In genomic region chr22:19853058-19853878, GRCh38 we compare ENCODE assay signal across 8 cellular contexts. TPM values are rescaled to one million over a fixed set of nuclear protein-coding genes. Genes with fewer than 3 reads are reported as not detected.
DNase-seq lines count a peak whose midpoint lies in the region; ATAC-seq and TF ChIP-seq lines count a peak whose summit lies in the region.

No MANE protein-coding gene starts in this region.

- H2BK5ac ChIP-seq in mesenchymal stem cell (ENCODE audit: low read depth, low read length, poor library complexity, severe bottlenecking), result no peak overlapping the region

- no peaks in the 10 kb centered on the region for H3K9me3 ChIP-seq in body of pancreas
- no peaks in the 10 kb centered on the region for H3K9me3 ChIP-seq in mesenchymal stem cell (ENCODE audit: control insufficient read depth, low read length)
- H3K9me3 ChIP-seq in uterus, result no peaks in the 10 kb centered on the region

- H2AFZ ChIP-seq in mesenchymal stem cell (ENCODE audit: low read depth, low read length), result no peak overlapping the region

- peak overlapping the region in 1 of 2 experiments; percentile 40 for H3K23ac ChIP-seq in mesenchymal stem cell (ENCODE audit: low read length in 2 of 2)

- DNase-seq in cardiac septum (ENCODE audit: low spot score) (peak; percentile 71), Right ventricle myocardium superior (no peak), body of pancreas (no peak), mesenchymal stem cell (no peak), uterus (peak in 1 of 2 donors; percentile 18), NCI-H2029 treated with DMSO at 0.1 percent for 48 hours (lab: John Stamatoyannopoulos, UW) (no peak), NCI-H2171 treated with DMSO at 0.1 percent for 48 hours (lab: John Stamatoyannopoulos, UW) (no peak), middle frontal gyrus (ENCODE audit: extremely low spot score, low spot score) (no peak)

- peak overlapping the region; percentile 37 to 76 for H3K14ac ChIP-seq in mesenchymal stem cell (ENCODE audit: low read length in 2 of 2)

- H3K4me1 ChIP-seq in body of pancreas (peaks cover 59% of the 10 kb centered on the region), mesenchymal stem cell (ENCODE audit: control insufficient read depth, insufficient read depth, low read depth, low read length) (peaks cover 52% of the 10 kb centered on the region), uterus (peaks cover 0 to 12% of the 10 kb centered on the region in 2 donors)

- H3K9ac ChIP-seq in mesenchymal stem cell (ENCODE audit: low read length), result peak overlapping the region; percentile 96

- H3K36me3 ChIP-seq in body of pancreas (replicated peaks in 1 of 2; ENCODE audit: insufficient read depth in 1 of 2, low read depth in 2 of 2) (no peaks in the 10 kb centered on the region), mesenchymal stem cell (ENCODE audit: control insufficient read depth in 1 of 2, insufficient read depth in 2 of 2, low read depth in 1 of 2, low read length in 2 of 2) (peaks cover 27 to 32% of the 10 kb centered on the region in 2 experiments), uterus (no peaks in the 10 kb centered on the region)

- WGBS in body of pancreas, 2 donors, result 25 to 35% methylated on average over 8 to 11 of the region's 11 CpGs
- WGBS in mesenchymal stem cell, result 60% methylated on average over 11 of the region's 11 CpGs

- H2AK5ac ChIP-seq in mesenchymal stem cell (ENCODE audit: low read length, severe bottlenecking), result no peak overlapping the region

- H2BK15ac ChIP-seq in mesenchymal stem cell (ENCODE audit: low read depth, poor library complexity, severe bottlenecking), result peak overlapping the region; percentile 12

- no peak overlapping the region for H3K4ac ChIP-seq in mesenchymal stem cell (ENCODE audit: low read depth in 1 of 2, low read length in 2 of 2)

- peak overlapping the region; percentile 84 for H4K91ac ChIP-seq in mesenchymal stem cell (ENCODE audit: low read length)

- no peak overlapping the region for H2BK120ac ChIP-seq in mesenchymal stem cell (ENCODE audit: low read depth, low read length)

- peak overlapping the region; percentile 85 for H3K4me2 ChIP-seq in mesenchymal stem cell (ENCODE audit: low read length, poor library complexity, severe bottlenecking)

- H3K27ac ChIP-seq in body of pancreas, result peak overlapping the region; percentile 86 to 95 (median 92)
- H3K27ac ChIP-seq in mesenchymal stem cell (ENCODE audit: low read length, poor library complexity, severe bottlenecking), result no peak overlapping the region
- peak overlapping the region; percentile 90 to 92 for H3K27ac ChIP-seq in uterus

- H3K4me3 ChIP-seq in body of pancreas (no peak overlapping the region), mesenchymal stem cell (ENCODE audit: insufficient read depth in 1 of 2, low read depth in 1 of 2, low read length in 2 of 2) (peak overlapping the region; percentile 64 to 96), uterus (peak overlapping the region; percentile 77 to 81)

- TF ChIP-seq POLR2A in body of pancreas (IDR thresholded peaks at IDR 0.05) (no peak), uterus (IDR thresholded peaks at IDR 0.05) (no peak)

- no peak for ATAC-seq in Right ventricle myocardium superior (ENCODE audit: poor library complexity)
- ATAC-seq in body of pancreas, result no peak

- intact Hi-C loops in cardiac septum (cut with DNase I) (loop anchor here (5.0 to 10.0 kb wide), 2 partner anchors 121 to 262 kb away; partner anchors contain the start of genes RANBP1 and TRMT2A), Right ventricle myocardium superior (cut with DNase I) (loop anchor here (5.0 kb wide), 2 partner anchors 46 to 126 kb away; no protein-coding TSS in a partner anchor), body of pancreas (cut with DNase I) (no loop called here), uterus (cut with DNase I; ENCODE audit: low total_unique reads) (no loop called here)

- no peaks in the 10 kb centered on the region for H3K27me3 ChIP-seq in body of pancreas
- H3K27me3 ChIP-seq in mesenchymal stem cell (ENCODE audit: control insufficient read depth in 1 of 2, insufficient read depth in 1 of 2, low read length in 2 of 2), result no peaks in the 10 kb centered on the region
- no peaks in the 10 kb centered on the region for H3K27me3 ChIP-seq in uterus

- peaks cover 29% of the 10 kb centered on the region for H3K79me1 ChIP-seq in mesenchymal stem cell (replicated peaks; ENCODE audit: low read length, poor library complexity, severe bottlenecking)

- H3K18ac ChIP-seq in mesenchymal stem cell (ENCODE audit: low read depth in 1 of 2, low read length in 2 of 2), result peak overlapping the region in 1 of 2 experiments; percentile 9

- no peak overlapping the region for H2BK12ac ChIP-seq in mesenchymal stem cell (ENCODE audit: low read length in 2 of 2)

- no peak for TF ChIP-seq CTCF in body of pancreas (IDR thresholded peaks at IDR 0.05)
- TF ChIP-seq CTCF in uterus (IDR thresholded peaks at IDR 0.05), result no peak

- H4K8ac ChIP-seq in mesenchymal stem cell (ENCODE audit: low read length), result no peak overlapping the region

RNA-seq across cellular contexts. Expression of gene GNB1L, which starts 1.4 kb away (rescaled TPM):
- total RNA-seq in cardiac septum (2.0 TPM), Right ventricle myocardium superior (2.5 TPM), body of pancreas (1 to 10 TPM; 1.3 to 3.3 TPM), uterus (10 to 100 TPM in 1 of 4 donors, 1 to 10 TPM in 2, under 1 TPM in 1; 0.59 to 12.2 (median 3.1) TPM)
- polyA plus RNA-seq in mesenchymal stem cell (2013, experiment 1 of 2), result 3.9 TPM
- polyA plus RNA-seq in mesenchymal stem cell (2013, experiment 2 of 2), result 3.9 TPM

RNA-seq across cellular contexts. Expression of gene RTL10, which starts 1.4 kb away (rescaled TPM):
- total RNA-seq in cardiac septum (6.3 TPM), Right ventricle myocardium superior (6.2 TPM), body of pancreas (10 to 100 TPM; 10.2 to 14.8 TPM), uterus (10 to 100 TPM in 3 of 4 donors, 1 to 10 TPM in 1; 6.8 to 24.3 (median 17.7) TPM)
- 6.4 TPM for polyA plus RNA-seq in mesenchymal stem cell (2013, experiment 1 of 2)
- polyA plus RNA-seq in mesenchymal stem cell (2013, experiment 2 of 2), result 7.2 TPM

Comparison
In these comparisons a context has a peak if more than half of its experiments do, and no peak if none do; other contexts are left out.
1. H3K4me3 ChIP-seq: peak in mesenchymal stem cell (2 of 2) and uterus (2 of 2); none in body of pancreas (0 of 2).
2. intact Hi-C loops: an anchor here in cardiac septum (5.0 to 10.0 kb wide) and Right ventricle myocardium superior (5.0 kb wide); none called in body of pancreas and uterus.